17 cellular contexts compared by ENCODE assay signal in the genomic region with DNA sequence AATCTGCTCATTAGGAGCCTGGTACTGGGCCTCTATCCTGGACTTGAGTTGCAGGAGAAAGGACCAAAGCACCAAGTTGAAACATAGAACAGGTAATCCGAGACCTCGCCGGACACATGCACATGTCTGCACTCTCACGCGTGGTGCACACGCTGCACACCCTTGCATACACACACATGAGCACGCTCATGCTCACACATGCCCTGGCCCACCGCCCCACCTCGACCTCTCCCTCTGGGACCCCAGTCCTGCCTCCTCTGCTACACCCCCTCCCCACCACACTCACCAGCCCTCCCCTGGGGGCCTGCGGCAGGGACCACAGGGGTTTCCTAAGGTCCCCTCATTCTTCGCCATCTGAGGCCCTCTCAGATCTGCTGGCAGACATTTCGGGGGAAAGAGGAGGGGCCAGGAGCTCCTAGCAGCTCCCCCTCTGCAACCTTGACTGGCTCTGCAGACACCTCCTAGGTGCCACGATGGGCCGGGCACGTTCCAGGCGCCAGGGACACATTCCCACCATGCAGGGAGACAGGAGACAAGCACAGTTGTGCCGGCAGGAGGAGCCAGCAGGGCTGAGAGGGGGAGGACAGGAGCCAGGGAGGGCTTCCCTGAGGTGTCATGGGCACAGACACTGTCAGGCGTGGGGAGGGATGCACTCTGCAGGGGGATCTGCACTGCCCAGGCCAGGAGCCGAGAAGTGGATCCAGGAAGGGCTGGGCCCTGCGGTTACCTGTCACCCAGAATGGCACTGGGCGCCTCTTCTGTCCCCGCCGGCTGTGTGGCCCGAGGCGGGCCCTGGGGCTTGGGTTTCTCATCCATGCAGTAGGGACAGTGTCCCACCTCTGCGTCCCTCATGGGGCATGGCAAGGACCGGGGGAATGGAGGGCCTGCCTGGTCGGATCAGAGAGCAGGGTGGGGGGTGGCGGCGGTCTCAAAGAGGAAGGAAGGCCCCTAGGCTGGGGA.
"Had no signal": no experiment of that assay in that cellular context is flagged by ENCODE, and none has a peak within 500 bp of the region (broad histone marks: within the 10 kb centered on the region; RNA-seq: fewer than 3 reads in every experiment).

No MANE protein-coding gene starts in this region.

- H3K4me1 ChIP-seq: parathyroid adenoma, right atrium auricular region, spleen, suprapubic skin, thyroid gland had no signal

- H3K9ac ChIP-seq: parathyroid adenoma had no signal

- DNase-seq: cerebellar nuclear complex; dorsolateral prefrontal cortex; effector CD4-positive, alpha-beta T cell; head of caudate nucleus; kidney; natural killer cell; spleen; stimulated activated CD4-positive, alpha-beta T cell treated with anti-CD3 and anti-CD28 coated beads, Interleukin-2, amount 100 ng/mL, for 48 hours; stimulated activated naive CD4-positive, alpha-beta T cell; stimulated activated naive CD8-positive, alpha-beta T cell treated with anti-CD3 and anti-CD28 coated beads, Interleukin-15, amount 100 ng/mL, for 72 hours; thyroid gland had no signal

- H3K27me3 ChIP-seq: neutrophil, right atrium auricular region, thyroid gland had no signal

- H3K4me3 ChIP-seq: dorsolateral prefrontal cortex, lung, right atrium auricular region, skin epidermis, spleen, suprapubic skin, thyroid gland had no signal

- H3K9me3 ChIP-seq: neutrophil, thyroid gland had no signal

- H3K27ac ChIP-seq: dorsolateral prefrontal cortex, neutrophil, parathyroid adenoma, right atrium auricular region, skin epidermis, spleen, suprapubic skin, thyroid gland had no signal

- H3K36me3 ChIP-seq: neutrophil, right atrium auricular region, spleen, suprapubic skin, thyroid gland had no signal

- H2AFZ ChIP-seq: parathyroid adenoma had no signal
